In the genomic region with DNA sequence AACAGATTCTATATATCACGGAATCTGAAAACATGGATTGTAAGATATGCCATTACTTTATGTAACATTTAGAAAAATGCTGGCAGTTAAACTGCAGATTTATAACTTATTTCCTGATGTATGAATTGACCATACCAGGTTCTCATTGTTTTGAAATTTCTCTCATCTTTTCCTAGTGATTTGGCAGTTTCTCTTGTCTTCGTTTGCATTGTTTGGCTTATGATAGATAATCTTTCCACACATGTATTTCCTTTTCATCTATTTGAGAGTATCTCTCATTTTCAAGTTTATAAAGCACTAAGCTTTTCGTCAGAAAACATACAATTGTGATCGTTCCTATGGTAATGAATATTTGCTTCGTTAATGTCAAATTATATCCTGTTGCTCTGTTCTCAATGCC, we compare ENCODE assay signal across 9 cellular contexts.
"Had no signal": no experiment of that assay in that cellular context is flagged by ENCODE, and none has a peak within 500 bp of the region (broad histone marks: within the 10 kb centered on the region; RNA-seq: fewer than 3 reads in every experiment).

No MANE protein-coding gene starts in this region.

- H2AFZ ChIP-seq: GM23248 had no signal

- FAIRE-seq: HepG2 had no signal

- H3K27ac ChIP-seq: GM23248, HL-60 had no signal

- H3K4me3 Mint-ChIP-seq: HFFc6, IgD-negative memory B cell had no signal

- H3K9me3 ChIP-seq: HAP-1 had no signal

- H3K27ac Mint-ChIP-seq: HFFc6, IgD-negative memory B cell had no signal

- H3K36me3 Mint-ChIP-seq: IgD-negative memory B cell had no signal

- H3K9ac ChIP-seq: GM23248 had no signal

- H3K36me3 ChIP-seq: HAP-1 had no signal

- H3K4me3 ChIP-seq: GM23248, HAP-1 had no signal

- DNase-seq: GM23248, GOT3, H7, HFFc6, KG1 had no signal

- H3K9me3 Mint-ChIP-seq: HFFc6 had no signal

- H3K27me3 Mint-ChIP-seq: IgD-negative memory B cell had no signal
